8 cellular contexts compared by ENCODE assay signal in the genomic region with DNA sequence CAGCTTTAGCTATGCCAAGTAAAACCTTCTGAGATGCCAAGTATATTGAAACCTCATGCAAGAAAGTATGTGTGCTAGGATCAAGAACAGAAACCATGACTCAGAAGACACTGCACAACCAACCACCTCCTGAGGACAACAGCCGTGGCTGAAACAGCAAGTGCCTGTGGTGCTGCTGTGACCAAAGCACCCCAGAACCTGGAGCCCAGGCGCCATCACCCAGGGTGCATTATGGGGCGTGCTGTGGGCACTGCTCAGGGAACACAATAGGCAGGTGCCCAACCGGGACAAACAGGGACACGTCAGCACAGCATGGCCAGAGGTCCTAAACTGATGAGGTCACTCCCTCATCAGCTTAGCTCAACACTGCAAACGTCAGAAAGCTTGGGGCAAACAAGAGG.
DNase-seq lines count a peak whose midpoint lies in the region; ATAC-seq and TF ChIP-seq lines count a peak whose summit lies in the region.

No MANE protein-coding gene starts in this region.

- peak overlapping the region; percentile 67 for H3K27ac Mint-ChIP-seq in T-helper 17 cell

- peaks cover 11% of the 10 kb centered on the region for H3K36me3 Mint-ChIP-seq in T-helper 17 cell (ENCODE audit: low read depth)

- H3K4me1 Mint-ChIP-seq in T-helper 17 cell: no peaks in the 10 kb centered on the region

- H3K27me3 Mint-ChIP-seq in T-helper 17 cell: no peaks in the 10 kb centered on the region

- ATAC-seq in GM18858 (IDR thresholded peaks at IDR 0.05; ENCODE audit: unreplicated experiment) (peak; percentile 100), HG02610 (IDR thresholded peaks at IDR 0.05; ENCODE audit: unreplicated experiment) (peak; percentile 100), T-helper 17 cell (peak; percentile 61)

- H3K4me3 Mint-ChIP-seq in T-helper 17 cell: no peak overlapping the region

- POLR2A ChIA-PET in HEK293T (lab: Yijun Ruan, JAX): no interaction called here

- no peaks in the 10 kb centered on the region for H3K9me3 ChIP-seq in T-helper 17 cell (ENCODE audit: control insufficient read depth, low read length, poor library complexity, severe bottlenecking)

- DNase-seq in T-helper 17 cell (no peak), kidney tubule cell (ENCODE audit: low spot score) (peak; percentile 19), iPS-NIHi11 (ENCODE audit: low spot score) (no peak), HEK293T (ENCODE audit: extremely low spot score) (no peak), NCI-H2227 treated with DMSO at 0.1 percent for 48 hours (lab: John Stamatoyannopoulos, UW) (no peak), activated gamma-delta T cell (lab: John Stamatoyannopoulos, UW) (no peak)

- CTCF ChIA-PET in HEK293T (lab: Yijun Ruan, JAX): no interaction called here

TF ChIP-seq in HEK293T, 16 proteins besides CTCF, POLR2A, EP300 and RAD21:
- no peak for TF ChIP-seq L3MBTL2 (conservative IDR thresholded peaks at IDR 0.05)
- TF ChIP-seq ARNT (IDR thresholded peaks at IDR 0.05): no peak
- TF ChIP-seq NFRKB (IDR thresholded peaks at IDR 0.05): no peak
